9 cellular contexts compared by ENCODE assay signal in genomic region chr17:48593126-48593829, GRCh38. TPM values are rescaled to one million over a fixed set of nuclear protein-coding genes. Genes with fewer than 3 reads are reported as not detected.
A peak's percentile ranks its signal among the peaks of the same experiment; 100 is the strongest.
DNase-seq lines count a peak whose midpoint lies in the region; ATAC-seq, FAIRE-seq and TF ChIP-seq lines count a peak whose summit lies in the region.
"Had no signal": no experiment of that assay in that cellular context is flagged by ENCODE, and none has a peak within 500 bp of the region (broad histone marks: within the 10 kb centered on the region; RNA-seq: fewer than 3 reads in every experiment).

Gene HOXB5 (minus strand): TSS chr17:48593779. CDS start chr17:48593682, 97 bp downstream.

- H3K9me3 ChIP-seq in SJCRH30 (replicated peaks) (no peaks in the 10 kb centered on the region), small intestine (ENCODE audit: control insufficient read depth, low read depth) (no peaks in the 10 kb centered on the region)
- H3K9me3 ChIP-seq: pancreas had no signal

- WGBS in small intestine, 3 donors, result 3 to 9% (median 9%) methylated on average over 46 to 50 of the region's 50 CpGs

- ATAC-seq in GM19351 (IDR thresholded peaks at IDR 0.05; ENCODE audit: unreplicated experiment) (no peak), HG03520 (IDR thresholded peaks at IDR 0.05; ENCODE audit: unreplicated experiment) (no peak)

- DNase-seq in NCI-H1092 (lab: John Stamatoyannopoulos, UW), result peak; percentile 84
- no peak for DNase-seq in NCI-H1092 treated with DMSO at 0.1 percent for 48 hours (lab: John Stamatoyannopoulos, UW)
- peak in 1 of 2 experiments; percentile 58 for DNase-seq in SJCRH30
- DNase-seq in fibroblast of the aortic adventitia (ENCODE audit: low read depth), result peak; percentile 43
- no peak for DNase-seq in small intestine
- DNase-seq in cerebellar cortex (ENCODE audit: low spot score), result no peak

- H3K4me3 ChIP-seq in SJCRH30, result peak within 1 kb of the TSS; percentile 63
- peak within 1 kb of the TSS; percentile 63 for H3K4me3 ChIP-seq in fibroblast of the aortic adventitia (ENCODE audit: low read depth, low read length)
- H3K4me3 ChIP-seq in small intestine (ENCODE audit: low read depth in 1 of 2, low read length in 2 of 2), result peak within 1 kb of the TSS in 1 of 2 donors; percentile 27

- H3K4me1 ChIP-seq in SJCRH30, result peaks cover 8% of the 10 kb centered on the region
- peaks cover 0 to under 1% of the 10 kb centered on the region in 2 donors for H3K4me1 ChIP-seq in small intestine (ENCODE audit: control insufficient read depth in 2 of 2, insufficient read depth in 1 of 2, low read depth in 1 of 2, low read length in 1 of 2)

- H3K27ac ChIP-seq in SJCRH30 (peak within 1 kb of the TSS; percentile 7), small intestine (ENCODE audit: low read depth in 1 of 2, low read length in 1 of 2) (peak within 1 kb of the TSS; percentile 62 to 90)

- H3K27me3 ChIP-seq in SJCRH30, result no peaks in the 10 kb centered on the region
- peaks cover 0 to 13% of the 10 kb centered on the region in 2 donors for H3K27me3 ChIP-seq in small intestine (ENCODE audit: control insufficient read depth in 2 of 2, insufficient read depth in 2 of 2, low read length in 2 of 2)

- no peak for TF ChIP-seq CTCF in fibroblast of the aortic adventitia (IDR thresholded peaks at IDR 0.05; ENCODE audit: insufficient read depth, low read length)

- H3K36me3 ChIP-seq in SJCRH30, result peaks cover 2% of the 10 kb centered on the region; the same call in 1 of the 2 replicates
- H3K36me3 ChIP-seq in small intestine (ENCODE audit: control insufficient read depth in 2 of 2, insufficient read depth in 2 of 2, low read length in 2 of 2), result no peaks in the 10 kb centered on the region
- H3K36me3 ChIP-seq: pancreas had no signal

- no peak for FAIRE-seq in small intestine (lab: Jason Lieb, UNC)
- FAIRE-seq: pancreas had no signal

RNA-seq across cellular contexts. Expression of gene HOXB5, which starts in this region (rescaled TPM):
- 0.51 and 0.61 TPM in 2 replicates for total RNA-seq in SJCRH30 (2014; rRNA removed; shearing (Covaris generic))
- total RNA-seq in fibroblast of the aortic adventitia (ENCODE audit: low replicate concordance), result 0.27 and 0.57 TPM in 2 replicates
- 1 to 10 TPM in 1 of 3 donors, not detected in 2; 5.8 TPM for polyA plus RNA-seq in small intestine

Comparison
In these comparisons a context has a peak if more than half of its experiments do, and no peak if none do; other contexts are left out.
1. Peak in DNase-seq and H3K4me3 ChIP-seq in fibroblast of the aortic adventitia; RNA of the gene not detected or under 1 TPM.